Comparison of ENCODE assay signal across 8 cellular contexts in the genomic region with DNA sequence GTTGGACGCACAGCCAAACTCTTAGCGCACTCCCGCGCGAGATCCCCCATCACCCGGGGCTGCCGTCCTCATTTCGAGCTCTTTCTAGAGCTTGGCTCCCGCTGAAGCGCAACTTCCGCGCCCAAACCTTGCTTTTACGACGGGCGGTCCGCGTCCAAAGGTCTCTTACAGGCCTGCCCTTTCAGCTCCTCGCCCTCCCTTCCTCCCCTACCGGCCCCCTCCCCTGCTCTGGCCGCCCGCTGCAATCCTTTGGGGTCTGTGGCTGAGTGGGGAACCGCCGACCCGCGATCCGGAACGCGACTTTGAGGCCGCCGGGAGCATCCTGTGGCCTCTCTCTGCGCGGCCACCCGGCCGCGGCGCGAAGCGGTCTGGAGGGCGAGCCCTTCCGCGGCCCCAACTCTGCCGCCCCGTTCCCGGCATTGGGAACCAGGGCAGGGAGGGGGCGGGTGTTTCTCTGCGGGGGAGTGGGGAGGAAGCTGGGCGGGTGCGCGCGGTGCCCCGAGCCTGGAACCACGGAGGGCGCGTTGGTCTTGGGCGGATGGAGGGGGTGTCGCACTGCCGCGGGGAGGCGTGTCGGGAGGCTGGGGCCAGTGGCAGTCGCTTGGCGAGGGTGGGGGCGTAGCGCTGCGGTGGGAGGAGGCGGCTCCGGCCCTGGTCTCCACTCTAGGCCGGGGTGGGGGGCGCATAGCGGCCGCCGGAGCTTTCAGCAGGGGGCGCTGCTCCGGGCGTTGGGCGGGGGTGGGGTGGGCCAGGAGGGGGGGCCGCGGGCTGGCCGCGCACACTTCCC. TPM values are rescaled to one million over a fixed set of nuclear protein-coding genes. Genes with fewer than 3 reads are reported as not detected.
DNase-seq lines count a peak whose midpoint lies in the region; ATAC-seq, FAIRE-seq and TF ChIP-seq lines count a peak whose summit lies in the region.

A gene (plus strand): TSS at position 781 of the 787 bp plus-strand sequence. CDS start 96 bp downstream, outside the sequence.

- peaks cover 4% of the 10 kb centered on the region; the same call in 1 of the 2 replicates for H4K20me1 ChIP-seq in K562 (replicated peaks; ENCODE audit: control insufficient read depth, insufficient read depth, low read length)

- H3K9me3 ChIP-seq in HUES48 (ENCODE audit: control insufficient read depth, insufficient read depth, low read length) (no peaks in the 10 kb centered on the region), K562 (replicated peaks; ENCODE audit: control insufficient read depth, insufficient read depth, low read depth, low read length) (no peaks in the 10 kb centered on the region), stomach smooth muscle (ENCODE audit: control insufficient read depth in 2 of 2, low read length in 2 of 2) (no peaks in the 10 kb centered on the region)

- BruUV-seq in K562 (replicated peaks; lab: Mats Ljungman, UMichigan): no TSS peak

- H2AFZ ChIP-seq in K562 (ENCODE audit: low read depth, low read length): no peak within 1 kb of the TSS

- H3K27me3 ChIP-seq in HUES48 (ENCODE audit: control insufficient read depth, insufficient read depth, low read length) (peaks cover 96% of the 10 kb centered on the region), K562 (ENCODE audit: control insufficient read depth in 2 of 2, insufficient read depth in 2 of 2, low read length in 2 of 2) (peaks cover 29 to 84% of the 10 kb centered on the region in 2 experiments; a peak in 4 of 5 replicates), stomach smooth muscle (ENCODE audit: control insufficient read depth in 1 of 2, insufficient read depth in 2 of 2, low read length in 2 of 2) (peaks cover 71 to 91% of the 10 kb centered on the region in 2 donors)

- intact Hi-C loops in K562 (cut with micrococcal nuclease): loop anchor here (10.0 kb wide), 3 partner anchors 118 to 648 kb away; no protein-coding TSS in a partner anchor

- no peaks in the 10 kb centered on the region for H3K9me1 ChIP-seq in K562 (ENCODE audit: control insufficient read depth, insufficient read depth, low read length)

- CTCF ChIA-PET in K562 (lab: Yijun Ruan, JAX; ENCODE audit: low intra/inter-chr PET ratio): no interaction called here

- peak within 1 kb of the TSS; percentile 59 for H3K4me3 ChIP-seq in HUES48 (ENCODE audit: low read depth, low read length)
- no peak within 1 kb of the TSS for H3K4me3 ChIP-seq in K562
- peak within 1 kb of the TSS; percentile 48 to 71 for H3K4me3 ChIP-seq in stomach smooth muscle (ENCODE audit: low read length in 2 of 2)

- TF ChIP-seq CTCF in GM12874 (IDR thresholded peaks at IDR 0.05; ENCODE audit: insufficient read depth, low read depth, low read length) (peak; percentile 49; the same call in 1 of the 2 replicates), K562 (IDR thresholded peaks at IDR 0.05 in 2 of 3, conservative IDR thresholded peaks at IDR 0.05 in 1 of 3; ENCODE audit: insufficient read depth in 2 of 3, low read depth in 1 of 3, low read length in 3 of 3) (no peak)

- no peaks in the 10 kb centered on the region for H3K79me2 ChIP-seq in K562 (ENCODE audit: control insufficient read depth, insufficient read depth, low read length)

- no peak for TF ChIP-seq EP300 in K562 (IDR thresholded peaks at IDR 0.05; ENCODE audit: low read length)

- H3K4me1 ChIP-seq in HUES48 (ENCODE audit: control insufficient read depth, insufficient read depth, low read length) (peaks cover 35% of the 10 kb centered on the region), K562 (replicated peaks in 1 of 2; ENCODE audit: control insufficient read depth in 2 of 2, insufficient read depth in 2 of 2, low read length in 2 of 2) (peaks cover 0 to 32% of the 10 kb centered on the region in 2 experiments; a peak in 2 of 5 replicates), stomach smooth muscle (ENCODE audit: control insufficient read depth, insufficient read depth, low read length) (peaks cover 28% of the 10 kb centered on the region)

- ATAC-seq in K562: peak; percentile 16; the same call in 1 of the 3 replicates
- ATAC-seq in GM19455 (IDR thresholded peaks at IDR 0.05; ENCODE audit: unreplicated experiment): no peak

- no peak for TF ChIP-seq POLR2A in K562 (conservative IDR thresholded peaks at IDR 0.05)

- TF ChIP-seq RAD21 in K562 (CRISPR knock-in tag; conservative IDR thresholded peaks at IDR 0.05 in 1 of 2, IDR thresholded peaks at IDR 0.05 in 1 of 2): no peak

- H3K27ac ChIP-seq in HUES48 (ENCODE audit: low read depth, low read length) (no peak within 1 kb of the TSS), K562 (ENCODE audit: extremely low read depth, low read depth, low read length) (no peak within 1 kb of the TSS), stomach smooth muscle (ENCODE audit: low read length) (no peak within 1 kb of the TSS)

- in situ Hi-C loops in K562 (cut with MboI): loop anchor here (25.0 kb wide), 1 partner anchor 596 kb away; no protein-coding TSS in a partner anchor

- H3K4me2 ChIP-seq in K562 (ENCODE audit: insufficient read depth, low read length): no peak within 1 kb of the TSS

- DNase-seq in K562 (ENCODE audit: extremely low read depth in 1 of 4, low spot score in 3 of 4): peak in 3 of 4 experiments; percentile 44 to 68 (median 67)
- DNase-seq in left kidney (ENCODE audit: low read depth, low spot score): peak; percentile 61
- no peak for DNase-seq in NAMALWA (ENCODE audit: low spot score)
- no peak for DNase-seq in OCI-M2 (lab: John Stamatoyannopoulos, UW; ENCODE audit: unreplicated experiment)

- POLR2A ChIA-PET in K562 (lab: Yijun Ruan, JAX): interaction anchor here (0.5 to 0.7 kb wide), 3 partner anchors 9 to 706 kb away, joined by 3 to 4 read pairs (median 3); no protein-coding TSS in a partner anchor

- WGBS in K562 (ENCODE audit: insufficient coverage, low coverage, missing lambda C conversion rate): 10% methylated on average over 22 of the region's 80 CpGs

- H3K9ac ChIP-seq in HUES48 (ENCODE audit: low read depth, low read length): no peak within 1 kb of the TSS
- no peak within 1 kb of the TSS for H3K9ac ChIP-seq in K562 (ENCODE audit: insufficient read depth in 1 of 2, low read depth in 2 of 2, low read length in 2 of 2)
- no peak within 1 kb of the TSS for H3K9ac ChIP-seq in stomach smooth muscle (ENCODE audit: low read length in 2 of 2)

- H3K36me3 ChIP-seq in HUES48 (ENCODE audit: control insufficient read depth, insufficient read depth, low read length) (no peaks in the 10 kb centered on the region), K562 (ENCODE audit: control insufficient read depth, insufficient read depth, low read length) (no peaks in the 10 kb centered on the region), stomach smooth muscle (ENCODE audit: control insufficient read depth in 2 of 2, insufficient read depth in 2 of 2, low read length in 2 of 2) (no peaks in the 10 kb centered on the region)

- FAIRE-seq in K562 (lab: Jason Lieb, UNC): no peak

TF ChIP-seq in K562, 482 proteins besides CTCF, POLR2A, EP300 and RAD21 (continues in another document):
- TF ChIP-seq, protein P1, sequence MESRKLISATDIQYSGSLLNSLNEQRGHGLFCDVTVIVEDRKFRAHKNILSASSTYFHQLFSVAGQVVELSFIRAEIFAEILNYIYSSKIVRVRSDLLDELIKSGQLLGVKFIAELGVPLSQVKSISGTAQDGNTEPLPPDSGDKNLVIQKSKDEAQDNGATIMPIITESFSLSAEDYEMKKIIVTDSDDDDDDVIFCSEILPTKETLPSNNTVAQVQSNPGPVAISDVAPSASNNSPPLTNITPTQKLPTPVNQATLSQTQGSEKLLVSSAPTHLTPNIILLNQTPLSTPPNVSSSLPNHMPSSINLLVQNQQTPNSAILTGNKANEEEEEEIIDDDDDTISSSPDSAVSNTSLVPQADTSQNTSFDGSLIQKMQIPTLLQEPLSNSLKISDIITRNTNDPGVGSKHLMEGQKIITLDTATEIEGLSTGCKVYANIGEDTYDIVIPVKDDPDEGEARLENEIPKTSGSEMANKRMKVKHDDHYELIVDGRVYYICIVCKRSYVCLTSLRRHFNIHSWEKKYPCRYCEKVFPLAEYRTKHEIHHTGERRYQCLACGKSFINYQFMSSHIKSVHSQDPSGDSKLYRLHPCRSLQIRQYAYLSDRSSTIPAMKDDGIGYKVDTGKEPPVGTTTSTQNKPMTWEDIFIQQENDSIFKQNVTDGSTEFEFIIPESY (CRISPR knock-in tag; IDR thresholded peaks at IDR 0.05): peak; percentile 81
- no peak for TF ChIP-seq ZNF174 (CRISPR knock-in tag; IDR thresholded peaks at IDR 0.05)
- TF ChIP-seq, protein P2, sequence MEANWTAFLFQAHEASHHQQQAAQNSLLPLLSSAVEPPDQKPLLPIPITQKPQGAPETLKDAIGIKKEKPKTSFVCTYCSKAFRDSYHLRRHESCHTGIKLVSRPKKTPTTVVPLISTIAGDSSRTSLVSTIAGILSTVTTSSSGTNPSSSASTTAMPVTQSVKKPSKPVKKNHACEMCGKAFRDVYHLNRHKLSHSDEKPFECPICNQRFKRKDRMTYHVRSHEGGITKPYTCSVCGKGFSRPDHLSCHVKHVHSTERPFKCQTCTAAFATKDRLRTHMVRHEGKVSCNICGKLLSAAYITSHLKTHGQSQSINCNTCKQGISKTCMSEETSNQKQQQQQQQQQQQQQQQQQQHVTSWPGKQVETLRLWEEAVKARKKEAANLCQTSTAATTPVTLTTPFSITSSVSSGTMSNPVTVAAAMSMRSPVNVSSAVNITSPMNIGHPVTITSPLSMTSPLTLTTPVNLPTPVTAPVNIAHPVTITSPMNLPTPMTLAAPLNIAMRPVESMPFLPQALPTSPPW (CRISPR knock-in tag; IDR thresholded peaks at IDR 0.05): 0 out of 2 replicates have a peak, but pooled peaks have one; percentile 11
- no peak for TF ChIP-seq HNRNPH1 (optimal IDR thresholded peaks at IDR 0.05; ENCODE audit: low read depth, low read length)
- TF ChIP-seq DACH1 (IDR thresholded peaks at IDR 0.05; ENCODE audit: partially characterized antibody): no peak

RNA-seq across cellular contexts. Expression of the gene that starts here (rescaled TPM):
- total RNA-seq in K562 (2011; cell fraction: chromatin; rRNA removed; ENCODE audit: low replicate concordance): not detected in 2 replicates
- not detected in 2 replicates for total RNA-seq in K562 (2011; cell fraction: nucleolus; rRNA removed)
- total RNA-seq in K562 (2011; cell fraction: nucleoplasm; rRNA removed): not detected in 2 replicates
- total RNA-seq in K562 (2014; rRNA removed) (not detected in 2 replicates), K562 (2014; rRNA removed; fragmentation: Illumina TruSeq; extraction: Trizol) (not detected in 2 replicates), K562 (2015; rRNA removed; fragmentation: Illumina TruSeq; extraction: Trizol) (not detected in 2 replicates), K562 (2021) (not detected in 2 replicates)
- polyA plus RNA-seq in K562 (2011; rRNA removed) (0.01 TPM in 1 of 2 replicates, not detected in the other), K562 (2014; fragmentation: Illumina TruSeq; extraction: Trizol) (not detected in 2 replicates), K562 (2014; fragmentation: Nextera tagmentation; extraction: Ambion mirVana) (under 1 TPM; 0.01 TPM), K562 (2014; rRNA removed) (0.01 TPM in 1 of 2 replicates, not detected in the other)
- polyA plus RNA-seq in K562 (2011; cell fraction: cytosol; rRNA removed): 0.01 TPM in 1 of 2 replicates, not detected in the other
- polyA plus RNA-seq in K562 (2011; cell fraction: nucleus; rRNA removed): 0.06 TPM in 1 of 2 replicates, not detected in the other
- polyA plus RNA-seq in K562 (2012): 0.04 and 0.11 TPM in 2 replicates
- under 0.01 and 0.03 TPM in 2 replicates for polyA minus RNA-seq in K562 (2011; rRNA and poly(A)+ RNA removed)
- polyA minus RNA-seq in K562 (2011; cell fraction: cytosol; rRNA and poly(A)+ RNA removed): 0.09 TPM in 1 of 2 replicates, not detected in the other
- polyA minus RNA-seq in K562 (2011; cell fraction: nucleus; rRNA and poly(A)+ RNA removed): under 0.01 TPM in 1 of 2 replicates, not detected in the other

Comparison
In these comparisons a context has a peak if more than half of its experiments do, and no peak if none do; other contexts are left out.
1. Peak in DNase-seq and ATAC-seq in K562; RNA of the gene not detected or under 1 TPM.